In the genomic region with DNA sequence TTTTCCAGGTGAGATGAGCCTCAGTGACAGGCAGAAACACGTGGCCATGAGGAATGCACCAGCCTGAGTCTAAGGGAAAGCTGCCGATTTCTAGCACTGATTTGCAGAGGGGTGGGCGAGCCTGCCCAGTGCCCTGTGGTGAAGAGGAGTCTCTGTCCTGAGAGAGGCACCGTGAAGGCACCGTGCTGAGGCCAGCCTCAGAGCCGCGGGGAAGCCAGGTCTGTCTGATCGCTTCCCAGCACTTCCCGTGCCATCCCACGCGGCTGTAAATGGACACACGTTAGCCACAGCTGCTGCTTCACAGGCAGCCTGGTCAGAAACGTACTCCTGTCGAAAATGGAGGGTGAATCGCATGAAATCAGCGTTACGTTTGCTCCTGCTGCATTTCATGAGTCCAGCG, we compare ENCODE assay signal across 15 cellular contexts.
A peak's percentile ranks its signal among the peaks of the same experiment; 100 is the strongest.
DNase-seq lines count a peak whose midpoint lies in the region; ATAC-seq and TF ChIP-seq lines count a peak whose summit lies in the region.
"Had no signal": no experiment of that assay in that cellular context is flagged by ENCODE, and none has a peak within 500 bp of the region (broad histone marks: within the 10 kb centered on the region; RNA-seq: fewer than 3 reads in every experiment).

No MANE protein-coding gene starts in this region.

- peaks cover 6% of the 10 kb centered on the region for H3K79me1 ChIP-seq in neuronal stem cell (ENCODE audit: low read depth, low read length)

- H4K8ac ChIP-seq in neuronal stem cell (ENCODE audit: low read depth, low read length) = no peak overlapping the region

- H3K36me3 ChIP-seq in cardiac muscle cell (no peaks in the 10 kb centered on the region), heart right ventricle (peaks cover 0 to 8% (median 0%) of the 10 kb centered on the region in 9 donors), neuronal stem cell (replicated peaks in 1 of 2; ENCODE audit: control insufficient read depth in 2 of 2, insufficient read depth in 2 of 2, low read length in 2 of 2) (peaks cover 0 to under 1% of the 10 kb centered on the region in 2 donors)
- H3K36me3 ChIP-seq: SJCRH30, upper lobe of right lung, WERI-Rb-1 had no signal

- H2BK12ac ChIP-seq in neuronal stem cell (ENCODE audit: low read length) = peak overlapping the region; percentile 60

- intact Hi-C loops in Right ventricle myocardium inferior (cut with DNase I) = loop anchor here (5.0 kb wide), 1 partner anchor 77 kb away; a partner anchor contains a TSS
- intact Hi-C loops in heart right ventricle (cut with DNase I) = loop anchor here in 1 of 10 donors (5.0 kb wide), 1 partner anchor 37 kb away; no protein-coding TSS in a partner anchor

- no peak overlapping the region for H2BK120ac ChIP-seq in neuronal stem cell (ENCODE audit: low read depth, low read length)

- peak overlapping the region; percentile 72 for H3K9ac ChIP-seq in neuronal stem cell (ENCODE audit: low read depth, low read length, poor library complexity)

- peak overlapping the region; percentile 29 for H2BK5ac ChIP-seq in neuronal stem cell (ENCODE audit: low read length)

- H3K4ac ChIP-seq in neuronal stem cell (ENCODE audit: low read length) = no peak overlapping the region

- 60 to 68% methylated on average over 18 of the region's 18 CpGs for WGBS in heart right ventricle, 2 donors
- no CpG with 5 or more reads among the region's 18 CpGs for WGBS in neuronal stem cell (ENCODE audit: extremely low coverage in 2 of 2, insufficient read length in 2 of 2, insufficient replicate concordance in 1 of 2), 2 donors

- no peak for ATAC-seq in Right ventricle myocardium inferior
- peak in 5 of 8 donors; percentile 4 to 57 (median 43) for ATAC-seq in heart right ventricle
- ATAC-seq in SK-N-SH treated with all-trans-retinoic acid at 6 μM for 48 hours = no peak

- peak overlapping the region; percentile 93 for H3K27ac ChIP-seq in cardiac muscle cell
- H3K27ac ChIP-seq in heart right ventricle = peak overlapping the region in 7 of 10 donors; percentile 9 to 74 (median 55)
- H3K27ac ChIP-seq in neuronal stem cell (replicated peaks; ENCODE audit: low read length) = no peak overlapping the region
- H3K27ac ChIP-seq: BLaER1 treated with 17β-estradiol and CSF1 and Interleukin-3, amounts not matched to agents 10 nM and 100 nM; SJCRH30; WERI-Rb-1 had no signal

- no peak overlapping the region for H2AFZ ChIP-seq in neuronal stem cell (ENCODE audit: low read length)

- no peak overlapping the region for H3K4me2 ChIP-seq in neuronal stem cell (ENCODE audit: insufficient read depth, low read length, poor library complexity, severe bottlenecking)

- H2BK15ac ChIP-seq in neuronal stem cell (ENCODE audit: low read length) = no peak overlapping the region

- H3K4me3 ChIP-seq in cardiac muscle cell (no peak overlapping the region), heart right ventricle (no peak overlapping the region), neuronal stem cell (ENCODE audit: low read length in 2 of 2) (no peak overlapping the region)
- H3K4me3 ChIP-seq: BLaER1 treated with 17β-estradiol and CSF1 and Interleukin-3, amounts not matched to agents 10 nM and 100 nM; SJCRH30; upper lobe of right lung had no signal

- H3K14ac ChIP-seq in neuronal stem cell (ENCODE audit: low read length) = no peak overlapping the region

- peak overlapping the region; percentile 65 for H2AK5ac ChIP-seq in neuronal stem cell (ENCODE audit: low read depth, low read length)

- H3K23ac ChIP-seq in neuronal stem cell (ENCODE audit: low read depth, low read length, poor library complexity) = peak overlapping the region; percentile 61

- H4K91ac ChIP-seq in neuronal stem cell (ENCODE audit: low read depth, low read length, poor library complexity) = no peak overlapping the region

- peak overlapping the region; percentile 81 for H3K18ac ChIP-seq in neuronal stem cell (ENCODE audit: low read length)

- DNase-seq in cardiac muscle cell (ENCODE audit: low read depth in 1 of 2, low spot score in 1 of 2) (no peak), Right ventricle myocardium inferior (ENCODE audit: missing footprints) (no peak), heart right ventricle (no peak), neuronal stem cell (ENCODE audit: low spot score) (no peak), NOMO-1 treated with dmso at 0.1 percent for 144 hours (lab: John Stamatoyannopoulos, UW; ENCODE audit: unreplicated experiment) (no peak)
- DNase-seq in activated effector memory CD4-positive, alpha-beta T cell treated with Interleukin-2 at 50 U/mL for 16 hours = no peak
- DNase-seq in stimulated activated CD4-positive, alpha-beta T cell treated with anti-CD3 and anti-CD28 coated beads, Interleukin-15, amount 100 ng/mL, for 24 hours = no peak
- DNase-seq: NCI-H1048, NCI-H524, retina, SJCRH30, WERI-Rb-1 had no signal

- H3K4me1 ChIP-seq in cardiac muscle cell (ENCODE audit: low read depth) (peaks cover 39% of the 10 kb centered on the region), heart right ventricle (peaks cover 15 to 63% (median 38%) of the 10 kb centered on the region in 9 donors), neuronal stem cell (ENCODE audit: control insufficient read depth in 2 of 2, insufficient read depth in 1 of 2, low read depth in 1 of 2, low read length in 2 of 2) (peaks cover 0 to 19% of the 10 kb centered on the region in 2 donors)
- H3K4me1 ChIP-seq: SJCRH30 had no signal

- H3K27me3 ChIP-seq in cardiac muscle cell (no peaks in the 10 kb centered on the region), heart right ventricle (no peaks in the 10 kb centered on the region), neuronal stem cell (ENCODE audit: control insufficient read depth in 3 of 3, insufficient read depth in 3 of 3, low read depth in 1 of 3, low read length in 3 of 3) (peaks cover 0 to 4% (median 0%) of the 10 kb centered on the region in 3 experiments)
- H3K27me3 ChIP-seq: BLaER1 treated with 17β-estradiol and CSF1 and Interleukin-3, amounts not matched to agents 10 nM and 100 nM; SJCRH30; upper lobe of right lung had no signal

- H3K9me3 ChIP-seq in cardiac muscle cell (ENCODE audit: low read depth) (no peaks in the 10 kb centered on the region), heart right ventricle (no peaks in the 10 kb centered on the region), neuronal stem cell (replicated peaks in 1 of 2; ENCODE audit: control insufficient read depth in 2 of 2, insufficient read depth in 1 of 2, low read depth in 1 of 2, low read length in 2 of 2) (no peaks in the 10 kb centered on the region)
- H3K9me3 ChIP-seq: BLaER1 treated with 17β-estradiol and CSF1 and Interleukin-3, amounts not matched to agents 10 nM and 100 nM; SJCRH30; upper lobe of right lung had no signal

- TF ChIP-seq CTCF in cardiac muscle cell (IDR thresholded peaks at IDR 0.05; ENCODE audit: low read depth, low read length) = no peak
- TF ChIP-seq CTCF in heart right ventricle (IDR thresholded peaks at IDR 0.05) = no peak

TF ChIP-seq in SK-N-SH treated with all-trans-retinoic acid at 6 μM for 48 hours, 23 proteins besides CTCF, POLR2A, EP300 and RAD21 (continues in another document):
- TF ChIP-seq SNAI2 (CRISPR knock-in tag; IDR thresholded peaks at IDR 0.05) (no peak), RARB (CRISPR knock-in tag; IDR thresholded peaks at IDR 0.05) (no peak), ESRRG (CRISPR knock-in tag; IDR thresholded peaks at IDR 0.05) (no peak), ZFP30 (CRISPR knock-in tag; IDR thresholded peaks at IDR 0.05) (no peak), ZNF8 (CRISPR knock-in tag; IDR thresholded peaks at IDR 0.05) (no peak), GLIS3 (CRISPR knock-in tag; IDR thresholded peaks at IDR 0.05) (no peak), ZC3H10 (CRISPR knock-in tag; IDR thresholded peaks at IDR 0.05) (no peak), BACH2 (CRISPR knock-in tag; IDR thresholded peaks at IDR 0.05; ENCODE audit: borderline replicate concordance) (no peak), ISL1 (CRISPR knock-in tag; IDR thresholded peaks at IDR 0.05) (no peak), ZNF70 (CRISPR knock-in tag; IDR thresholded peaks at IDR 0.05) (no peak), CSDC2 (CRISPR knock-in tag; IDR thresholded peaks at IDR 0.05) (no peak)
- TF ChIP-seq, protein P1, sequence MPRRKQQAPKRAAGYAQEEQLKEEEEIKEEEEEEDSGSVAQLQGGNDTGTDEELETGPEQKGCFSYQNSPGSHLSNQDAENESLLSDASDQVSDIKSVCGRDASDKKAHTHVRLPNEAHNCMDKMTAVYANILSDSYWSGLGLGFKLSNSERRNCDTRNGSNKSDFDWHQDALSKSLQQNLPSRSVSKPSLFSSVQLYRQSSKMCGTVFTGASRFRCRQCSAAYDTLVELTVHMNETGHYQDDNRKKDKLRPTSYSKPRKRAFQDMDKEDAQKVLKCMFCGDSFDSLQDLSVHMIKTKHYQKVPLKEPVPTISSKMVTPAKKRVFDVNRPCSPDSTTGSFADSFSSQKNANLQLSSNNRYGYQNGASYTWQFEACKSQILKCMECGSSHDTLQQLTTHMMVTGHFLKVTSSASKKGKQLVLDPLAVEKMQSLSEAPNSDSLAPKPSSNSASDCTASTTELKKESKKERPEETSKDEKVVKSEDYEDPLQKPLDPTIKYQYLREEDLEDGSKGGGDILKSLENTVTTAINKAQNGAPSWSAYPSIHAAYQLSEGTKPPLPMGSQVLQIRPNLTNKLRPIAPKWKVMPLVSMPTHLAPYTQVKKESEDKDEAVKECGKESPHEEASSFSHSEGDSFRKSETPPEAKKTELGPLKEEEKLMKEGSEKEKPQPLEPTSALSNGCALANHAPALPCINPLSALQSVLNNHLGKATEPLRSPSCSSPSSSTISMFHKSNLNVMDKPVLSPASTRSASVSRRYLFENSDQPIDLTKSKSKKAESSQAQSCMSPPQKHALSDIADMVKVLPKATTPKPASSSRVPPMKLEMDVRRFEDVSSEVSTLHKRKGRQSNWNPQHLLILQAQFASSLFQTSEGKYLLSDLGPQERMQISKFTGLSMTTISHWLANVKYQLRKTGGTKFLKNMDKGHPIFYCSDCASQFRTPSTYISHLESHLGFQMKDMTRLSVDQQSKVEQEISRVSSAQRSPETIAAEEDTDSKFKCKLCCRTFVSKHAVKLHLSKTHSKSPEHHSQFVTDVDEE (CRISPR knock-in tag; IDR thresholded peaks at IDR 0.05) = no peak
- TF ChIP-seq, protein P2, sequence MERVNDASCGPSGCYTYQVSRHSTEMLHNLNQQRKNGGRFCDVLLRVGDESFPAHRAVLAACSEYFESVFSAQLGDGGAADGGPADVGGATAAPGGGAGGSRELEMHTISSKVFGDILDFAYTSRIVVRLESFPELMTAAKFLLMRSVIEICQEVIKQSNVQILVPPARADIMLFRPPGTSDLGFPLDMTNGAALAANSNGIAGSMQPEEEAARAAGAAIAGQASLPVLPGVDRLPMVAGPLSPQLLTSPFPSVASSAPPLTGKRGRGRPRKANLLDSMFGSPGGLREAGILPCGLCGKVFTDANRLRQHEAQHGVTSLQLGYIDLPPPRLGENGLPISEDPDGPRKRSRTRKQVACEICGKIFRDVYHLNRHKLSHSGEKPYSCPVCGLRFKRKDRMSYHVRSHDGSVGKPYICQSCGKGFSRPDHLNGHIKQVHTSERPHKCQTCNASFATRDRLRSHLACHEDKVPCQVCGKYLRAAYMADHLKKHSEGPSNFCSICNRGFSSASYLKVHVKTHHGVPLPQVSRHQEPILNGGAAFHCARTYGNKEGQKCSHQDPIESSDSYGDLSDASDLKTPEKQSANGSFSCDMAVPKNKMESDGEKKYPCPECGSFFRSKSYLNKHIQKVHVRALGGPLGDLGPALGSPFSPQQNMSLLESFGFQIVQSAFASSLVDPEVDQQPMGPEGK (CRISPR knock-in tag; IDR thresholded peaks at IDR 0.05; ENCODE audit: borderline replicate concordance) = no peak

Comparison
In these comparisons a context has a peak if more than half of its experiments do, and no peak if none do; other contexts are left out.
1. ATAC-seq: peak in heart right ventricle (5 of 8); none in Right ventricle myocardium inferior (single experiment) and SK-N-SH treated with all-trans-retinoic acid at 6 μM for 48 hours (single experiment).